Comparison of ENCODE assay signal across 17 cellular contexts in the genomic region with DNA sequence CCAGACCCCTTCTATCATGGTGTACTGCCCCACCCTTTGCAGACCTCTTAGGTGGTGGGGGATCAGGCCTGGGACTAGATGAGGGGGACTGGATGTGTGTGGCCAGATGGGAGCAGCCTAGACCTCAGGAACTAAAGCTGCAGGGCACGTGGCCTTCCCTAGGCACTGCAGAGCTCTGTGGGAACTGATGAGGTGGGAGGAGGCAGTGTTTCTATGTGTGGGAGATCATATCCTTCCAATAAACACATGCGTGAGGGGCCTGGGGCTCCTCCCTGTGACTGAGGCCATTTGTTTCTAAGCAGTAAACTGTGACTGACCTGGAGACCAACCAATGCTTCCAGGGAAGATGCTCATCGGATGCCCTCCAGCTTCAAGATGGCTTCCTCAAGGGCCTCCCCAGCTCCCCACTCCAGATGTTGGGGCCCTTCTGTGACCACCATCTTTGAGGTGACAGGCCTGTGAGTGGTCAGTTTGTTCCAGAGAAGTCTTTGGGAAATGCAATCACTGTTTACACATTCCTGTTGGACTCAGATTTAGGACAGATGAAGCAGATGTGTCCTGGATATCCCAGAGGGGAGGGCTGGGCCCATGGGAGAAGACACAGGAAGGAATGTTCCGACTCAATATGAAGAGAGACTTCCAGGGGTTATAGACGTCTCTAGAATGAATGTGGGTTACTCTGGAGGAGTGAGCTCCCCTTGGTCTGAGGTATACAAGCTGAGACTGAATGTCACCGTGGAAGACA.
"Had no signal": no experiment of that assay in that cellular context is flagged by ENCODE, and none has a peak within 500 bp of the region (broad histone marks: within the 10 kb centered on the region; RNA-seq: fewer than 3 reads in every experiment).

No MANE protein-coding gene starts in this region.

- H3K27me3 ChIP-seq: ascending aorta, transverse colon had no signal

- ATAC-seq: activated CD4-positive, alpha-beta T cell treated with anti-CD3 and anti-CD28 coated beads for 36 hours; activated CD8-positive, alpha-beta T cell treated with anti-CD3 and anti-CD28 coated beads for 36 hours; activated T-cell treated with anti-CD3 and anti-CD28 coated beads, Interleukin-2, amount 50 U/mL, for 72 hours; natural killer cell; T-cell had no signal

- H3K27ac Mint-ChIP-seq: activated CD4-positive, alpha-beta T cell treated with anti-CD3 and anti-CD28 coated beads for 36 hours; activated CD8-positive, alpha-beta T cell treated with anti-CD3 and anti-CD28 coated beads for 36 hours; activated T-cell treated with anti-CD3 and anti-CD28 coated beads, Interleukin-2, amount 50 U/mL, for 72 hours; natural killer cell; T-cell had no signal

- H3K9me3 Mint-ChIP-seq: activated CD8-positive, alpha-beta T cell treated with anti-CD3 and anti-CD28 coated beads for 36 hours; activated T-cell treated with anti-CD3 and anti-CD28 coated beads, Interleukin-2, amount 50 U/mL, for 72 hours; natural killer cell; T-cell had no signal

- H3K27ac ChIP-seq: SK-N-MC had no signal

- H3K4me1 Mint-ChIP-seq: activated CD4-positive, alpha-beta T cell treated with anti-CD3 and anti-CD28 coated beads for 36 hours; natural killer cell; T-cell had no signal

- DNase-seq: activated CD4-positive, alpha-beta T cell treated with anti-CD3 and anti-CD28 coated beads for 36 hours; activated CD8-positive, alpha-beta memory T cell treated with anti-CD3 and anti-CD28 coated beads, Interleukin-2, amount 50 U/mL, for 4 hours; activated CD8-positive, alpha-beta T cell treated with anti-CD3 and anti-CD28 coated beads for 36 hours; activated gamma-delta T cell treated with Interleukin-2 at 50 U/mL for 16 hours; activated T-cell treated with anti-CD3 and anti-CD28 coated beads, Interleukin-2, amount 50 U/mL, for 72 hours; effector CD4-positive, alpha-beta T cell; hippocampal formation; natural killer cell; occipital lobe; T-cell; T1000; transverse colon had no signal

- H3K9me3 ChIP-seq: ascending aorta, transverse colon had no signal

- H3K4me1 ChIP-seq: ascending aorta had no signal

- H3K36me3 ChIP-seq: ascending aorta, transverse colon had no signal

- H3K4me3 Mint-ChIP-seq: activated CD4-positive, alpha-beta T cell treated with anti-CD3 and anti-CD28 coated beads for 36 hours; activated CD8-positive, alpha-beta T cell treated with anti-CD3 and anti-CD28 coated beads for 36 hours; activated T-cell treated with anti-CD3 and anti-CD28 coated beads, Interleukin-2, amount 50 U/mL, for 72 hours; natural killer cell; T-cell had no signal

- H3K36me3 Mint-ChIP-seq: natural killer cell, T-cell had no signal

- H3K4me3 ChIP-seq: ascending aorta, SK-N-MC, skin epidermis, transverse colon had no signal

- FAIRE-seq: colon, endothelial cell of umbilical vein had no signal
